Comparison of ENCODE assay signal across 15 cellular contexts in genomic region chr1:39538531-39539251, GRCh38. TPM values are rescaled to one million over a fixed set of nuclear protein-coding genes. Genes with fewer than 3 reads are reported as not detected.
DNase-seq lines count a peak whose midpoint lies in the region; ATAC-seq and TF ChIP-seq lines count a peak whose summit lies in the region.
"Had no signal": no experiment of that assay in that cellular context is flagged by ENCODE, and none has a peak within 500 bp of the region (broad histone marks: within the 10 kb centered on the region; RNA-seq: fewer than 3 reads in every experiment).

No MANE protein-coding gene starts in this region.

- DNase-seq in Panc1 (ENCODE audit: low read depth, low spot score) (no peak), left colon (no peak), NCI-H345 (lab: John Stamatoyannopoulos, UW) (no peak), LoVo (ENCODE audit: low spot score) (no peak)
- DNase-seq: KG1, NCI-H1092 had no signal

- H3K9me3 ChIP-seq in Panc1 (ENCODE audit: control insufficient read depth, insufficient read depth, low read depth, low read length), result no peaks in the 10 kb centered on the region
- H3K9me3 ChIP-seq: ascending aorta, tibial artery had no signal

- CTCF ChIA-PET in Panc1 (lab: Charles Lee), result interaction anchor here (0.6 to 1.2 kb wide), 5 partner anchors 11 to 446 kb away, joined by 3 to 5 read pairs (median 3); no protein-coding TSS in a partner anchor

- H3K4me1 ChIP-seq in Panc1 (ENCODE audit: control insufficient read depth, insufficient read depth, low read length), result no peaks in the 10 kb centered on the region
- H3K4me1 ChIP-seq: ascending aorta had no signal

- TF ChIP-seq CTCF in C4-2B (conservative IDR thresholded peaks at IDR 0.05) (no peak), Panc1 (IDR thresholded peaks at IDR 0.05) (no peak)

- H3K27ac ChIP-seq in C4-2B (peak overlapping the region; percentile 2; the same call in 1 of the 2 replicates), Panc1 (ENCODE audit: low read length) (no peak overlapping the region)
- H3K27ac ChIP-seq: ascending aorta, tibial artery had no signal

- no peak overlapping the region for H3K4me3 ChIP-seq in Panc1 (ENCODE audit: low read depth in 2 of 2, low read length in 2 of 2)
- H3K4me3 ChIP-seq: ascending aorta, tibial artery had no signal

- ATAC-seq in GM18867 (IDR thresholded peaks at IDR 0.05; ENCODE audit: unreplicated experiment), result peak; percentile 6
- peak; percentile 59 for ATAC-seq in Panc1
- ATAC-seq in left colon, result peak; percentile 23
- ATAC-seq in HG03280 (IDR thresholded peaks at IDR 0.05; ENCODE audit: unreplicated experiment), result no peak
- ATAC-seq in GM19035 (IDR thresholded peaks at IDR 0.05; ENCODE audit: unreplicated experiment), result no peak

- no TSS peak for BruUV-seq in Panc1 (replicated peaks; lab: Mats Ljungman, UMichigan)

- no peaks in the 10 kb centered on the region for H3K27me3 ChIP-seq in Panc1 (ENCODE audit: control insufficient read depth, insufficient read depth, low read length)
- H3K27me3 ChIP-seq: ascending aorta, tibial artery had no signal

- H3K36me3 ChIP-seq in Panc1 (ENCODE audit: control insufficient read depth, insufficient read depth, low read length), result no peaks in the 10 kb centered on the region

- in situ Hi-C loops in Panc1 (cut with HindIII; ENCODE audit: low pct_unique_long_range_greater_than_20kb, low sequenced_read_pairs), result no loop called here

- intact Hi-C loops in Panc1 (cut with micrococcal nuclease; ENCODE audit: unreplicated experiment), result loop anchor here (5.0 kb wide), 1 partner anchor 51 kb away; no protein-coding TSS in a partner anchor
- intact Hi-C loops in left colon (cut with DNase I, micrococcal nuclease), result no loop called here

- POLR2A ChIA-PET in Panc1 (lab: Charles Lee), result interaction anchor here (0.6 kb wide), 1 partner anchor 15 kb away, joined by 9 read pairs; no protein-coding TSS in a partner anchor

RNA-seq across cellular contexts. Expression of gene PABPC4, which starts 37.9 kb away (rescaled TPM):
- total RNA-seq in Panc1 (2021; ENCODE audit: unreplicated experiment), result 334 TPM
- polyA plus RNA-seq in Panc1 (2012; ENCODE audit: insufficient read length), result 225 TPM
- total RNA-seq in left colon, result 100 to 1,000 TPM; 127 to 131 TPM

RNA-seq across cellular contexts. Expression of gene BMP8A, which starts 47.3 kb away (rescaled TPM):
- total RNA-seq in Panc1 (2021; ENCODE audit: unreplicated experiment) (0.54 TPM), left colon (1 to 10 TPM; 4.4 to 6.8 TPM)
- polyA plus RNA-seq in Panc1 (2012; ENCODE audit: insufficient read length), result not detected
- total RNA-seq: ascending aorta, Daoy, liver, NCI-H460 had no signal
- polyA plus RNA-seq: liver had no signal

Comparison
In these comparisons a context has a peak if more than half of its experiments do, and no peak if none do; other contexts are left out.
1. ATAC-seq: peak in GM18867 (single experiment), Panc1 (single experiment) and left colon (single experiment); none in HG03280 (single experiment) and GM19035 (single experiment).